ENCODE assay signal across 17 cellular contexts in genomic region chr3:30633718-30634117, GRCh38. TPM values are rescaled to one million over a fixed set of nuclear protein-coding genes. Genes with fewer than 3 reads are reported as not detected.
DNase-seq lines count a peak whose midpoint lies in the region; ATAC-seq and TF ChIP-seq lines count a peak whose summit lies in the region.
"Had no signal": no experiment of that assay in that cellular context is flagged by ENCODE, and none has a peak within 500 bp of the region (broad histone marks: within the 10 kb centered on the region; RNA-seq: fewer than 3 reads in every experiment).

No MANE protein-coding gene starts in this region.

- H3K27me3 ChIP-seq in esophagus muscularis mucosa (no peaks in the 10 kb centered on the region), thoracic aorta (replicated peaks; ENCODE audit: insufficient read depth) (no peaks in the 10 kb centered on the region)
- H3K27me3 ChIP-seq: uterus had no signal

- no peaks in the 10 kb centered on the region for H3K9me3 Mint-ChIP-seq in activated T-cell treated with anti-CD3 and anti-CD28 coated beads, Interleukin-2, amount 50 U/mL, for 24 hours

- CTCF ChIA-PET in OCI-LY7 (lab: Charles Lee; ENCODE audit: unreplicated experiment): no interaction called here

- 49% methylated on average over 3 of the region's 3 CpGs for WGBS in esophagus muscularis mucosa

- H3K4me1 ChIP-seq in OCI-LY7 (ENCODE audit: insufficient read depth, low read length, poor library complexity, severe bottlenecking) (peaks cover 100% of the 10 kb centered on the region), esophagus muscularis mucosa (peaks cover 85 to 99% (median 97%) of the 10 kb centered on the region in 4 donors), thoracic aorta (ENCODE audit: control insufficient read depth in 1 of 2, low read depth in 2 of 2) (peaks cover 74 to 84% of the 10 kb centered on the region in 2 donors)

- H3K36me3 ChIP-seq in OCI-LY7 (ENCODE audit: insufficient read depth, low read length): peaks cover 20% of the 10 kb centered on the region
- no peaks in the 10 kb centered on the region for H3K36me3 ChIP-seq in esophagus muscularis mucosa
- no peaks in the 10 kb centered on the region for H3K36me3 ChIP-seq in thoracic aorta
- H3K36me3 ChIP-seq: uterus, WERI-Rb-1 had no signal

- H3K9me2 ChIP-seq in OCI-LY7 (ENCODE audit: insufficient read depth, low read length): no peaks in the 10 kb centered on the region

- no TSS peak for BruUV-seq in OCI-LY7 (replicated peaks; lab: Mats Ljungman, UMichigan)

- no peaks in the 10 kb centered on the region for H3K9me3 ChIP-seq in OCI-LY7 (ENCODE audit: low read length)
- no peaks in the 10 kb centered on the region for H3K9me3 ChIP-seq in esophagus muscularis mucosa
- H3K9me3 ChIP-seq in thoracic aorta: peaks cover 2% of the 10 kb centered on the region
- H3K9me3 ChIP-seq: uterus had no signal

- H3K4me3 Mint-ChIP-seq in activated T-cell treated with anti-CD3 and anti-CD28 coated beads, Interleukin-2, amount 50 U/mL, for 24 hours: no peak overlapping the region

- peaks cover 95% of the 10 kb centered on the region for H3K79me2 ChIP-seq in OCI-LY7 (ENCODE audit: insufficient read depth, low read depth, low read length)

- POLR2A ChIA-PET in OCI-LY7 (lab: Charles Lee): interaction anchor here (0.7 to 5.7 kb wide), 3 partner anchors 9 to 25 kb away, joined by 4 to 35 read pairs (median 6); no protein-coding TSS in a partner anchor

- H4K20me1 ChIP-seq in OCI-LY7 (ENCODE audit: insufficient read depth, low read length): no peaks in the 10 kb centered on the region

- H3K27me3 Mint-ChIP-seq in activated T-cell treated with anti-CD3 and anti-CD28 coated beads, Interleukin-2, amount 50 U/mL, for 24 hours: no peaks in the 10 kb centered on the region

- H2AFZ ChIP-seq in OCI-LY7 (ENCODE audit: low read length): no peak overlapping the region

- TF ChIP-seq CTCF in OCI-LY7 (conservative IDR thresholded peaks at IDR 0.05; ENCODE audit: low read length) (no peak), esophagus muscularis mucosa (IDR thresholded peaks at IDR 0.05) (no peak), thoracic aorta (IDR thresholded peaks at IDR 0.05) (no peak)

- H3K27ac Mint-ChIP-seq in activated T-cell treated with anti-CD3 and anti-CD28 coated beads, Interleukin-2, amount 50 U/mL, for 24 hours: peak overlapping the region; percentile 96

- peaks cover 94% of the 10 kb centered on the region for H3K36me3 Mint-ChIP-seq in activated T-cell treated with anti-CD3 and anti-CD28 coated beads, Interleukin-2, amount 50 U/mL, for 24 hours (ENCODE audit: low read depth)

- TF ChIP-seq EP300 in esophagus muscularis mucosa (IDR thresholded peaks at IDR 0.05): no peak

- intact Hi-C loops in OCI-LY7 (cut with micrococcal nuclease; ENCODE audit: unreplicated experiment) (no loop called here), esophagus muscularis mucosa (cut with DNase I) (no loop called here)

- ATAC-seq in thoracic aorta (ENCODE audit: insufficient number of reproducible peaks, low FRiP score, low read depth): no peak
- no peak for ATAC-seq in HG03442 (IDR thresholded peaks at IDR 0.05; ENCODE audit: unreplicated experiment)

- no peak for DNase-seq in activated T-cell treated with anti-CD3 and anti-CD28 coated beads, Interleukin-2, amount 50 U/mL, for 24 hours
- DNase-seq in activated T-cell treated with anti-CD3 and anti-CD28 coated beads, Interleukin-2, amount 50 U/mL, for 1 hour: no peak
- DNase-seq in OCI-LY7 (ENCODE audit: low spot score): no peak
- DNase-seq in esophagus muscularis mucosa (ENCODE audit: extremely low spot score): no peak
- DNase-seq in thoracic aorta (ENCODE audit: low spot score): no peak
- no peak for DNase-seq in NCI-H1436 (lab: John Stamatoyannopoulos, UW)
- no peak for DNase-seq in NCI-H187 (lab: John Stamatoyannopoulos, UW)
- DNase-seq: activated CD8-positive, alpha-beta memory T cell treated with anti-CD3 and anti-CD28 coated beads, Interleukin-2, amount 50 U/mL, for 48 hours; foreskin melanocyte; GDM1; NCI-H1105; RPMI8226; stimulated activated CD4-positive, alpha-beta T cell treated with anti-CD3 and anti-CD28 coated beads, Interleukin-12 subunit alpha, Interleukin-12 subunit beta, amount 100 ng/mL, for 4 hours; stimulated activated naive CD4-positive, alpha-beta T cell treated with Interleukin-2 at 50 U/mL for 16 hours; uterus; WERI-Rb-1 had no signal

- TF ChIP-seq POLR2A in esophagus muscularis mucosa (IDR thresholded peaks at IDR 0.05; ENCODE audit: low read depth): no peak

- H3K4me2 ChIP-seq in OCI-LY7 (ENCODE audit: low read length): peak overlapping the region; percentile 72

- peaks cover 98% of the 10 kb centered on the region for H3K4me1 Mint-ChIP-seq in activated T-cell treated with anti-CD3 and anti-CD28 coated beads, Interleukin-2, amount 50 U/mL, for 24 hours (ENCODE audit: low read depth)

- H3K27ac ChIP-seq in OCI-LY7 (ENCODE audit: low read depth, low read length, poor library complexity, severe bottlenecking) (no peak overlapping the region), esophagus muscularis mucosa (replicated peaks in 1 of 4) (peak overlapping the region; percentile 32 to 49 (median 37)), thoracic aorta (peak overlapping the region in 1 of 2 donors; percentile 13)
- H3K27ac ChIP-seq: WERI-Rb-1 had no signal

- H3K4me3 ChIP-seq in OCI-LY7 (ENCODE audit: low read depth, low read length, poor library complexity, severe bottlenecking) (no peak overlapping the region), esophagus muscularis mucosa (no peak overlapping the region), thoracic aorta (peak overlapping the region; percentile 2)
- H3K4me3 ChIP-seq: uterus had no signal

RNA-seq across cellular contexts. Expression of gene TGFBR2, which starts 27.3 kb away (rescaled TPM):
- total RNA-seq in OCI-LY7 (2014; rRNA removed; shearing (Covaris generic)): 28.1 and 29.6 TPM in 2 replicates
- 25.2 and 29.5 TPM in 2 replicates for total RNA-seq in OCI-LY7 (2022)
- total RNA-seq in esophagus muscularis mucosa: 100 to 1,000 TPM; 202 to 292 (median 261) TPM
- 100 to 1,000 TPM; 250 to 355 TPM for total RNA-seq in thoracic aorta

Comparison
In these comparisons a context has a peak if more than half of its experiments do, and no peak if none do; other contexts are left out.
1. RNA of gene TGFBR2, which starts 27.3 kb away (total RNA-seq): 250 to 355 TPM in thoracic aorta and 202 to 292 TPM in esophagus muscularis mucosa; 25.2 to 29.6 TPM in OCI-LY7; every median in the first group is over 4 times any median in the second.